8 cellular contexts compared by ENCODE assay signal in genomic region chr7:158827411-158828342, GRCh38. TPM values are rescaled to one million over a fixed set of nuclear protein-coding genes. Genes with fewer than 3 reads are reported as not detected.
DNase-seq lines count a peak whose midpoint lies in the region; ATAC-seq, FAIRE-seq and TF ChIP-seq lines count a peak whose summit lies in the region.

No MANE protein-coding gene starts in this region.

- no peak overlapping the region for H2BK15ac ChIP-seq in IMR-90 (ENCODE audit: low read depth, low read length)

- TF ChIP-seq POLR2A in IMR-90 (IDR thresholded peaks at IDR 0.05; ENCODE audit: low read depth, low read length) = 0 out of 2 replicates have a peak, but pooled peaks have one; percentile 44
- no peak for TF ChIP-seq POLR2A in suprapubic skin (IDR thresholded peaks at IDR 0.05)

- 60% methylated on average over 9 of the region's 21 CpGs; no CpG with 5 or more reads in 1 of the 2 experiments for WGBS in IMR-90 (ENCODE audit: extremely low coverage in 2 of 2, insufficient read length in 1 of 2), 2 experiments
- WGBS in suprapubic skin = 18% methylated on average over 21 of the region's 21 CpGs

- H3K79me1 ChIP-seq in IMR-90 (ENCODE audit: low read depth in 1 of 2, low read length in 2 of 2) = peaks cover 4 to 23% of the 10 kb centered on the region in 2 experiments; a peak in 3 of 4 replicates

- H3K27ac ChIP-seq in C4-2B (peak overlapping the region; percentile 92), IMR-90 (ENCODE audit: insufficient read depth, low read length) (peak overlapping the region; percentile 71), kidney (ENCODE audit: low read depth in 2 of 2, low read length in 2 of 2) (peak overlapping the region; percentile 98 to 99), suprapubic skin (peak overlapping the region; percentile 98)

- no peaks in the 10 kb centered on the region for H3K36me3 ChIP-seq in IMR-90 (ENCODE audit: control insufficient read depth, insufficient read depth, low read length)
- no peaks in the 10 kb centered on the region for H3K36me3 ChIP-seq in kidney (ENCODE audit: control insufficient read depth in 1 of 2, insufficient read depth in 2 of 2, low read length in 2 of 2)
- no peaks in the 10 kb centered on the region for H3K36me3 ChIP-seq in suprapubic skin

- CTCF ChIA-PET in IMR-90 (lab: Yijun Ruan, JAX) = no interaction called here

- H3K9me1 ChIP-seq in IMR-90 (ENCODE audit: insufficient read depth, low read length) = peaks cover 4% of the 10 kb centered on the region

- H3K4me3 Mint-ChIP-seq in activated naive CD8-positive, alpha-beta T cell = peak overlapping the region; percentile 96

- H2AK5ac ChIP-seq in IMR-90 (ENCODE audit: low read depth, low read length) = no peak overlapping the region

- H3K4me3 ChIP-seq in IMR-90 (ENCODE audit: insufficient read depth, low read depth, low read length) = peak overlapping the region; percentile 86
- H3K4me3 ChIP-seq in kidney (ENCODE audit: low read length in 2 of 2) = peak overlapping the region; percentile 65 to 81
- H3K4me3 ChIP-seq in suprapubic skin = peak overlapping the region; percentile 99

- peaks cover 13% of the 10 kb centered on the region; the same call in 1 of the 2 replicates for H4K20me1 ChIP-seq in IMR-90 (ENCODE audit: insufficient read depth, low read length)

- no peaks in the 10 kb centered on the region for H3K9me3 Mint-ChIP-seq in activated naive CD8-positive, alpha-beta T cell (ENCODE audit: low read depth)

- TF ChIP-seq EP300 in suprapubic skin (IDR thresholded peaks at IDR 0.05) = no peak

- H4K5ac ChIP-seq in IMR-90 (ENCODE audit: low read depth, low read length) = no peak overlapping the region

- no peak overlapping the region for H2BK20ac ChIP-seq in IMR-90 (ENCODE audit: low read depth, low read length)

- dilution Hi-C loops in IMR-90 (cut with HindIII; ENCODE audit: low sequenced_read_pairs, unreplicated experiment) = no loop called here

- in situ Hi-C loops in IMR-90 (cut with MboI; ENCODE audit: low sequenced_read_pairs) = no loop called here

- peak; percentile 1; the same call in 1 of the 2 replicates for TF ChIP-seq RAD21 in IMR-90 (IDR thresholded peaks at IDR 0.05; ENCODE audit: low read length)

- peak overlapping the region; percentile 89 for H2AK9ac ChIP-seq in IMR-90 (replicated peaks; ENCODE audit: low read depth, low read length, poor library complexity)

- peak overlapping the region; percentile 81 for H3K23ac ChIP-seq in IMR-90 (ENCODE audit: low read depth, low read length)

- no peak overlapping the region; the same call in 1 of the 2 replicates for H3K18ac ChIP-seq in IMR-90 (ENCODE audit: low read depth, low read length)

- H3K27me3 ChIP-seq in IMR-90 (ENCODE audit: control insufficient read depth, insufficient read depth, low read length) (no peaks in the 10 kb centered on the region), suprapubic skin (no peaks in the 10 kb centered on the region)

- intact Hi-C loops in IMR-90 (cut with micrococcal nuclease) (loop anchor here (1.0 to 10.0 kb wide), 5 partner anchors 8 to 213 kb away; partner anchors contain the start of gene NCAPG2), kidney (cut with DNase I) (no loop called here)

- H2BK5ac ChIP-seq in IMR-90 (ENCODE audit: low read depth, low read length, poor library complexity, severe bottlenecking) = peak overlapping the region; percentile 27

- peak overlapping the region; percentile 90 for H3K9ac ChIP-seq in IMR-90 (ENCODE audit: low read depth, low read length)
- H3K9ac ChIP-seq in kidney (ENCODE audit: low read length in 2 of 2) = peak overlapping the region; percentile 15 to 81

- peaks cover 3% of the 10 kb centered on the region for H3K36me3 Mint-ChIP-seq in activated naive CD8-positive, alpha-beta T cell

- H3K4me1 Mint-ChIP-seq in activated naive CD8-positive, alpha-beta T cell (ENCODE audit: low read depth) = peaks cover 52% of the 10 kb centered on the region

- H3K4me2 ChIP-seq in IMR-90 (ENCODE audit: low read depth, low read length) = peak overlapping the region; percentile 90

- H4K91ac ChIP-seq in IMR-90 (ENCODE audit: insufficient read depth, low read depth, low read length) = no peak overlapping the region

- H3K4me1 ChIP-seq in IMR-90 (ENCODE audit: control insufficient read depth, insufficient read depth, low read length) (peaks cover 3% of the 10 kb centered on the region; the same call in 1 of the 2 replicates), kidney (ENCODE audit: control insufficient read depth in 1 of 2, insufficient read depth in 1 of 2, low read depth in 1 of 2, low read length in 2 of 2) (peaks cover 5 to 9% of the 10 kb centered on the region in 2 donors), suprapubic skin (peaks cover 25% of the 10 kb centered on the region)

- no peak for ATAC-seq in IMR-90 (ENCODE audit: low read depth)
- no peak for ATAC-seq in GM19455 (IDR thresholded peaks at IDR 0.05; ENCODE audit: unreplicated experiment)

- FAIRE-seq in kidney (lab: Jason Lieb, UNC) = no peak

- H2AFZ ChIP-seq in IMR-90 (replicated peaks; ENCODE audit: low read length, poor library complexity) = peak overlapping the region; percentile 99

- no peak overlapping the region for H4K8ac ChIP-seq in IMR-90 (ENCODE audit: low read depth in 2 of 2, low read length in 2 of 2)

- peak overlapping the region; percentile 6 for H3K14ac ChIP-seq in IMR-90 (replicated peaks; ENCODE audit: low read depth, low read length)

- no peak overlapping the region for H3K4ac ChIP-seq in IMR-90 (ENCODE audit: low read depth, low read length)

- H3K27me3 Mint-ChIP-seq in activated naive CD8-positive, alpha-beta T cell = no peaks in the 10 kb centered on the region

- H2BK120ac ChIP-seq in IMR-90 (ENCODE audit: low read depth, low read length) = no peak overlapping the region

- H3K56ac ChIP-seq in IMR-90 (ENCODE audit: extremely low read depth, insufficient read depth, low read length) = peak overlapping the region; percentile 68; the same call in 1 of the 2 replicates

- DNase-seq in IMR-90 (peak; percentile 40), kidney (no peak), suprapubic skin (ENCODE audit: low spot score in 2 of 2) (no peak), NCI-H2107 (lab: John Stamatoyannopoulos, UW) (no peak)
- no peak for DNase-seq in NK-92 treated with Interleukin-12 subunit alpha and Interleukin-12 subunit beta, amount 100 ng/mL, for 24 hours (lab: John Stamatoyannopoulos, UW)

- TSS peak; percentile 26 for BruUV-seq in IMR-90 (replicated peaks; lab: Mats Ljungman, UMichigan)

- TF ChIP-seq CTCF in C4-2B (conservative IDR thresholded peaks at IDR 0.05) = no peak; the same call in 1 of the 2 replicates
- TF ChIP-seq CTCF in IMR-90 (conservative IDR thresholded peaks at IDR 0.05; ENCODE audit: low read depth, low read length) = no peak
- no peak for TF ChIP-seq CTCF in kidney (IDR thresholded peaks at IDR 0.05; ENCODE audit: borderline replicate concordance, extremely low read depth, insufficient read depth)
- TF ChIP-seq CTCF in suprapubic skin (IDR thresholded peaks at IDR 0.05) = no peak

- H3K27ac Mint-ChIP-seq in activated naive CD8-positive, alpha-beta T cell = peak overlapping the region; percentile 96

- H3K9me3 ChIP-seq in IMR-90 (ENCODE audit: control insufficient read depth, insufficient read depth, low read length) (no peaks in the 10 kb centered on the region), kidney (ENCODE audit: control insufficient read depth in 1 of 2, low read length in 2 of 2) (no peaks in the 10 kb centered on the region), suprapubic skin (no peaks in the 10 kb centered on the region)

- POLR2A ChIA-PET in IMR-90 (lab: Charles Lee; ENCODE audit: unreplicated experiment) = interaction anchor here (0.6 kb wide), 1 partner anchor 1935 kb away, joined by 6 read pairs; the partner anchor contains the start of gene LMBR1

TF ChIP-seq in IMR-90, 13 proteins besides CTCF, POLR2A, EP300 and RAD21:
- TF ChIP-seq CEBPB (IDR thresholded peaks at IDR 0.05; ENCODE audit: low read depth, low read length) = peak; percentile 31; the same call in 1 of the 2 replicates
- TF ChIP-seq RCOR1 (IDR thresholded peaks at IDR 0.05; ENCODE audit: insufficient replicate concordance, low read length) = no peak
- no peak for TF ChIP-seq MXI1 (IDR thresholded peaks at IDR 0.05; ENCODE audit: borderline replicate concordance, low read depth, low read length)

RNA-seq across cellular contexts. Expression of gene ESYT2, which starts 1.6 kb away (rescaled TPM):
- 64.4 and 69.9 TPM in 2 replicates for total RNA-seq in IMR-90 (2012; rRNA removed)
- polyA plus RNA-seq in IMR-90 (2012; rRNA removed) = 23.7 and 26.7 TPM in 2 replicates
- 7.2 and 17.1 TPM in 2 replicates for polyA plus RNA-seq in IMR-90 (2012; cell fraction: cytosol; rRNA removed)
- 19.8 and 30.4 TPM in 2 replicates for polyA plus RNA-seq in IMR-90 (2012; cell fraction: nucleus; rRNA removed; ENCODE audit: low replicate concordance)
- total RNA-seq in kidney = 95.8 TPM
- polyA plus RNA-seq in kidney (ENCODE audit: insufficient read depth, low read depth, low replicate concordance) = 19.4 TPM
- 10 to 100 TPM; 68.3 to 95.8 (median 82.6) TPM for total RNA-seq in suprapubic skin

RNA-seq across cellular contexts. Expression of gene DYNC2I1, which starts 28.7 kb away (rescaled TPM):
- 3.9 and 4.5 TPM in 2 replicates for total RNA-seq in IMR-90 (2012; rRNA removed)
- polyA plus RNA-seq in IMR-90 (2012; rRNA removed) = 11.5 and 14.4 TPM in 2 replicates
- polyA plus RNA-seq in IMR-90 (2012; cell fraction: cytosol; rRNA removed) = 11.2 and 11.9 TPM in 2 replicates
- 34.1 and 83.0 TPM in 2 replicates for polyA plus RNA-seq in IMR-90 (2012; cell fraction: nucleus; rRNA removed; ENCODE audit: low replicate concordance)
- 32.0 TPM for total RNA-seq in kidney
- polyA plus RNA-seq in kidney (ENCODE audit: insufficient read depth, low read depth, low replicate concordance) = 12.0 TPM
- total RNA-seq in suprapubic skin = 10 to 100 TPM in 2 of 4 donors, 1 to 10 TPM in 2; 7.2 to 33.5 (median 9.3) TPM
